ENCODE assay signal across 3 cellular contexts in the genomic region with DNA sequence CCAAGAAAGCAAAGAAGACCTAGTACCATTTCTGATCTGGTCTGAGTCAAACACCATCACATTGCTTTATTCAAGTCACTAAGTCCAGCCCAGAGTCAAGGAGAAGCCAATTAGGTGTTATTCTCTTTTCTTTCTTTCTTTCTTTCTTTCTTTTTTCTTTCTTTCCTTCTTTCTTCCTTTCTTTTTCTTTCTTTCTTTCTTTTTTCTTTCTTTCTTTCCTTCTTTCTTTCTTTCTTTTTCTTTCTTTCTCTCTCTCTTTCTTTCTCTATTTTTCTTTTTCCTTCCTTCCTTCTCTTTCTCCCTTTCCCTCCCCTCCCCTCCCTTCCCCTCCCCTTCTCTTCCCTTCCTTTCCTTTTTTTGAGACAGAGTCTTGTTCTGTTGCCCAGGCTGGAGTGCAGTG.
TF ChIP-seq lines count a peak whose summit lies in the region.

No MANE protein-coding gene starts in this region.

TF ChIP-seq in HEK293, 187 proteins besides CTCF, POLR2A, EP300 and RAD21:
- peak; percentile 90 for TF ChIP-seq ZNF366 (tag by site-specific recombination; conservative IDR thresholded peaks at IDR 0.05)

TF ChIP-seq in K562, 482 proteins besides CTCF, POLR2A, EP300 and RAD21:
- peak; percentile 90 for TF ChIP-seq ZNF512 (tag; IDR thresholded peaks at IDR 0.05)

TF ChIP-seq in HepG2, 621 proteins besides CTCF, POLR2A, EP300 and RAD21:
- TF ChIP-seq HNRNPK (IDR thresholded peaks at IDR 0.05; ENCODE audit: low read depth, low read length, poor library complexity, severe bottlenecking) = peak; percentile 75
